1 cellular context compared by ENCODE assay signal in the genomic region with DNA sequence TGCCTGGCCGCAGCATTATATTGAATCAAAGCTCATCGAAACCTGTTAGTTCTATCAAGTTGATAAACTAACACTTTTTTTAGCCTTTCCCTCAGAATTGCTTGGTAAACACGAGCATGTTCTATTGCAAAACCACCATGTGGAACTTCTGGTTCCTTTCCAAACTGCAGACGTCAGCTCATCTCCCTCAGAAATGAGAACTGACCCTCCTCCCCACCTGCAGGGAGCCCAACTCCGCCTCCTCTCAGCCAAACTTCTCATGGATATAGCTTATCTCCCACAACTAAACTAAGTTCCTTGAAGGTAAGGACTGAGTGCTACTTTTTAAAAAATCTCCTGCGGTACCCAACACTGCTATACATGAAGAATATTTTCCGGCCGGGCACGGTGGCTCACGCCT.
TF ChIP-seq lines count a peak whose summit lies in the region.

No MANE protein-coding gene starts in this region.

TF ChIP-seq in GM23338, 12 proteins besides CTCF, POLR2A, EP300 and RAD21 (continued from another document):
- TF ChIP-seq ETS1 (IDR thresholded peaks at IDR 0.05) (no peak), STAT1 (IDR thresholded peaks at IDR 0.05; ENCODE audit: unreplicated experiment) (no peak), POLR2AphosphoS5 (IDR thresholded peaks at IDR 0.05; ENCODE audit: low read depth) (no peak), EZH2 (IDR thresholded peaks at IDR 0.05; ENCODE audit: low read depth, unreplicated experiment) (no peak), EZH2phosphoT487 (IDR thresholded peaks at IDR 0.05; ENCODE audit: unreplicated experiment) (no peak), ZNF462 (CRISPR knock-in tag; IDR thresholded peaks at IDR 0.05) (no peak), ZNF114 (CRISPR knock-in tag; IDR thresholded peaks at IDR 0.05) (no peak)
TF ChIP-seq in GM23338: peak in this region for 0.
